In the genomic region with DNA sequence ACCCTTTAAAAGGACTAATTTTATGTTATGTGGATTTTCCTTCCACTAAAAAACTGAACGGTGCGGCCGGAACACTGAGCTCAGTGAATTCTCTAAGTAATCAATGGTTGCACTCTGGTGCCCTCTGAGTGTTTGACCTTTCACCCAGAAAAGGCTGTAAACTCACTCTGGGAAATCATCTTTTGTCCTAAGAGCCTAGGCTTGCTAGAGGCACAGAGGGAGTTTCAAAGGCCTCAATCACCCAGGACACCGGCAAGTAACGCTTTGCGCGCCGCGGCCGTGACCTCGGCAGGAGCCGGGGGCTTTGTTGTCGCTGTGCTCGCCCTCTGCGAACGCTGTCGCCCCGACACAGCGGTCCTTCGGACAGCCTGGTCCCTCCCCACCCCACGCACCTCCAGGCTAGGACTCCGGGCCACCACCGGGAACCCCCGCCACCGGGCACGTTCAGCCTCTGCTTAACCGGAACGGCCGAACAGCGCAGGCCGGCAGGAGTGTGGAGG, we compare ENCODE assay signal across 8 cellular contexts. TPM values are rescaled to one million over a fixed set of nuclear protein-coding genes. Genes with fewer than 3 reads are reported as not detected.
DNase-seq lines count a peak whose midpoint lies in the region; ATAC-seq and TF ChIP-seq lines count a peak whose summit lies in the region.

No MANE protein-coding gene starts in this region.

- no peak overlapping the region for H2BK5ac ChIP-seq in mesenchymal stem cell (ENCODE audit: low read depth, low read length, poor library complexity, severe bottlenecking)

- ATAC-seq in GM21723 (IDR thresholded peaks at IDR 0.05; ENCODE audit: unreplicated experiment): peak; percentile 32
- ATAC-seq in aorta (ENCODE audit: low FRiP score): no peak

- H4K91ac ChIP-seq in mesenchymal stem cell (ENCODE audit: low read length): peak overlapping the region; percentile 73

- TF ChIP-seq POLR2A in breast epithelium (IDR thresholded peaks at IDR 0.05): no peak

- H3K18ac ChIP-seq in mesenchymal stem cell (ENCODE audit: low read depth in 1 of 2, low read length in 2 of 2): peak overlapping the region; percentile 80 to 93

- H3K14ac ChIP-seq in mesenchymal stem cell (ENCODE audit: low read length in 2 of 2): peak overlapping the region in 1 of 2 experiments; percentile 82

- peak overlapping the region; percentile 59 for H4K8ac ChIP-seq in mesenchymal stem cell (ENCODE audit: low read length)

- H3K4me1 ChIP-seq in Loucy (ENCODE audit: insufficient read depth, low read length, poor library complexity, severe bottlenecking): peaks cover 31% of the 10 kb centered on the region
- peaks cover 0 to 11% of the 10 kb centered on the region in 2 donors for H3K4me1 ChIP-seq in breast epithelium
- peaks cover 8% of the 10 kb centered on the region for H3K4me1 ChIP-seq in mesenchymal stem cell (ENCODE audit: control insufficient read depth, insufficient read depth, low read depth, low read length)
- no peaks in the 10 kb centered on the region for H3K4me1 ChIP-seq in aorta (ENCODE audit: control insufficient read depth in 1 of 2, insufficient read depth in 2 of 2, low read length in 2 of 2)

- peak; percentile 70 for DNase-seq in DMS53 (lab: John Stamatoyannopoulos, UW)
- DNase-seq in DMS53 treated with DMSO at 0.1 percent for 48 hours (lab: John Stamatoyannopoulos, UW; ENCODE audit: unreplicated experiment): no peak
- DNase-seq in breast epithelium (ENCODE audit: low spot score in 2 of 2): peak in 1 of 2 donors; percentile 54
- no peak for DNase-seq in mesenchymal stem cell
- no peak for DNase-seq in aorta
- no peak for DNase-seq in AG20443 (ENCODE audit: low spot score)

- no peak overlapping the region for H2AK5ac ChIP-seq in mesenchymal stem cell (ENCODE audit: low read length, severe bottlenecking)

- H4K20me1 ChIP-seq in Loucy (ENCODE audit: insufficient read depth, low read length, poor library complexity, severe bottlenecking): peaks cover 23% of the 10 kb centered on the region

- no peaks in the 10 kb centered on the region for H3F3A ChIP-seq in Loucy (ENCODE audit: low read depth)

- H3K36me3 ChIP-seq in Loucy (ENCODE audit: insufficient read depth, low read length): no peaks in the 10 kb centered on the region
- H3K36me3 ChIP-seq in breast epithelium: no peaks in the 10 kb centered on the region
- peaks cover 0 to 24% of the 10 kb centered on the region in 2 experiments for H3K36me3 ChIP-seq in mesenchymal stem cell (ENCODE audit: control insufficient read depth in 1 of 2, insufficient read depth in 2 of 2, low read depth in 1 of 2, low read length in 2 of 2)
- H3K36me3 ChIP-seq in aorta (ENCODE audit: control insufficient read depth in 1 of 2, insufficient read depth in 2 of 2, low read length in 1 of 2): no peaks in the 10 kb centered on the region

- H3K23ac ChIP-seq in mesenchymal stem cell (ENCODE audit: low read length in 2 of 2): peak overlapping the region in 1 of 2 experiments; percentile 39

- H3K79me2 ChIP-seq in Loucy (ENCODE audit: insufficient read depth, low read length): peaks cover 46% of the 10 kb centered on the region

- H2BK12ac ChIP-seq in mesenchymal stem cell (ENCODE audit: low read length in 2 of 2): peak overlapping the region in 1 of 2 experiments; percentile 37

- H2AFZ ChIP-seq in Loucy (ENCODE audit: low read length) (peak overlapping the region; percentile 99), mesenchymal stem cell (ENCODE audit: low read depth, low read length) (peak overlapping the region; percentile 83)

- H2BK120ac ChIP-seq in mesenchymal stem cell (ENCODE audit: low read depth, low read length): no peak overlapping the region

- H3K9ac ChIP-seq in Loucy (ENCODE audit: low read depth, low read length, poor library complexity, severe bottlenecking): peak overlapping the region; percentile 87
- peak overlapping the region; percentile 98 for H3K9ac ChIP-seq in mesenchymal stem cell (ENCODE audit: low read length)

- no peaks in the 10 kb centered on the region for H3K9me2 ChIP-seq in Loucy (replicated peaks; ENCODE audit: low read depth, low read length)

- H3K27ac ChIP-seq in breast epithelium (peak overlapping the region; percentile 98 to 99), mesenchymal stem cell (ENCODE audit: low read length, poor library complexity, severe bottlenecking) (peak overlapping the region; percentile 38), aorta (ENCODE audit: low read depth in 1 of 2, low read length in 2 of 2) (peak overlapping the region in 1 of 2 donors; percentile 72)

- H3K4me2 ChIP-seq in Loucy (ENCODE audit: low read depth, low read length, poor library complexity, severe bottlenecking): peak overlapping the region; percentile 96
- peak overlapping the region; percentile 94 for H3K4me2 ChIP-seq in mesenchymal stem cell (ENCODE audit: low read length, poor library complexity, severe bottlenecking)

- WGBS in mesenchymal stem cell: under 1% methylated on average over 20 of the region's 31 CpGs
- 1% methylated on average over 31 of the region's 31 CpGs for WGBS in aorta, 2 donors

- H3K4ac ChIP-seq in mesenchymal stem cell (ENCODE audit: low read depth in 1 of 2, low read length in 2 of 2): peak overlapping the region; percentile 83 to 88

- intact Hi-C loops in breast epithelium (cut with DNase I; ENCODE audit: low total_unique reads): no loop called here
- intact Hi-C loops in aorta (cut with DNase I): loop anchor here in 1 of 2 donors (2.0 kb wide), 1 partner anchor 341 kb away; a partner anchor contains a TSS

- H3K4me3 ChIP-seq in Loucy (ENCODE audit: low read length, poor library complexity, severe bottlenecking) (peak overlapping the region; percentile 85), breast epithelium (peak overlapping the region; percentile 88 to 97 (median 90)), mesenchymal stem cell (ENCODE audit: insufficient read depth in 1 of 2, low read depth in 1 of 2, low read length in 2 of 2) (peak overlapping the region; percentile 84 to 97), aorta (ENCODE audit: low read length in 2 of 2) (peak overlapping the region; percentile 57 to 68)

- H3K79me1 ChIP-seq in mesenchymal stem cell (replicated peaks; ENCODE audit: low read length, poor library complexity, severe bottlenecking): peaks cover 7% of the 10 kb centered on the region

- H3K27me3 ChIP-seq in Loucy (ENCODE audit: insufficient read depth, low read length, poor library complexity, severe bottlenecking): no peaks in the 10 kb centered on the region
- H3K27me3 ChIP-seq in breast epithelium: no peaks in the 10 kb centered on the region
- H3K27me3 ChIP-seq in mesenchymal stem cell (ENCODE audit: control insufficient read depth in 1 of 2, insufficient read depth in 1 of 2, low read length in 2 of 2): no peaks in the 10 kb centered on the region
- H3K27me3 ChIP-seq in aorta (ENCODE audit: control insufficient read depth in 1 of 2, insufficient read depth in 2 of 2, low read length in 1 of 2): no peaks in the 10 kb centered on the region

- TF ChIP-seq CTCF in Loucy (conservative IDR thresholded peaks at IDR 0.05; ENCODE audit: low read length) (no peak), breast epithelium (IDR thresholded peaks at IDR 0.05) (no peak)

- H3K9me3 ChIP-seq in Loucy (ENCODE audit: insufficient read depth, low read depth, low read length) (no peaks in the 10 kb centered on the region), breast epithelium (no peaks in the 10 kb centered on the region), mesenchymal stem cell (ENCODE audit: control insufficient read depth, low read length) (no peaks in the 10 kb centered on the region), aorta (ENCODE audit: control insufficient read depth, low read length) (no peaks in the 10 kb centered on the region)

- H2BK15ac ChIP-seq in mesenchymal stem cell (ENCODE audit: low read depth, poor library complexity, severe bottlenecking): peak overlapping the region; percentile 26

RNA-seq across cellular contexts. Expression of a gene that starts 0.7 kb away (rescaled TPM):
- total RNA-seq in breast epithelium (10 to 100 TPM; 35.7 to 53.1 (median 38.3) TPM), aorta (10 to 100 TPM; 24.1 to 25.1 TPM)
- 26.2 TPM for polyA plus RNA-seq in mesenchymal stem cell (2013, experiment 1 of 2)
- polyA plus RNA-seq in mesenchymal stem cell (2013, experiment 2 of 2): 26.2 TPM
- 10 to 100 TPM; 45.4 to 53.6 TPM for polyA plus RNA-seq in aorta

RNA-seq across cellular contexts. Expression of a gene that starts 22.2 kb away (rescaled TPM):
- total RNA-seq in breast epithelium (under 1 TPM; 0.59 to 0.80 (median 0.66) TPM), aorta (1 to 10 TPM; 1.3 to 1.4 TPM)
- 0.28 TPM for polyA plus RNA-seq in mesenchymal stem cell (2013, experiment 1 of 2)
- polyA plus RNA-seq in mesenchymal stem cell (2013, experiment 2 of 2): 0.08 TPM
- not detected for polyA plus RNA-seq in aorta
